In the genomic region with DNA sequence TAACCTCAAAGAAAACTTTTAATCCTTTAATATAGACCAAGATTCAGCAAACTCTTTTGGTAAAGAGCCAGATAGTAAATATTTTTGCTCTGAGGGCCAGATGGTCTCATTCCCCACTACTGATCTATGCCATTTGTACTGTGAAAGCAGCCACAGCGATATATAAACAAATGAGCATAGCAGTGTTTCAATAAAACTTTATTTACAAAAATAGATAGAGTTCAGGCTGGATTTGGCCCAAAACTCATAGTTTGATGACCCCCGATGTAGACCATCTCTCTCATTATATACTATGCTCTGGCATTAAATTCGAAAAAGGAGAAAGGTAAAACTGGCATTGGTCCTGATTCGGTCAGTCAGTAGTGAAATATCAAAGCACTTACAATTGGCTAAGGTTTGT, we compare ENCODE assay signal across 37 cellular contexts.
"Had no signal": no experiment of that assay in that cellular context is flagged by ENCODE, and none has a peak within 500 bp of the region (broad histone marks: within the 10 kb centered on the region; RNA-seq: fewer than 3 reads in every experiment).

No MANE protein-coding gene starts in this region.

- H3K9me3 Mint-ChIP-seq: activated B cell treated with CpG ODN at 0.5 μM for 24 hours; activated CD4-positive, alpha-beta memory T cell treated with anti-CD3 and anti-CD28 coated beads for 36 hours; activated CD8-positive, alpha-beta T cell treated with anti-CD3 and anti-CD28 coated beads for 36 hours; activated naive CD4-positive, alpha-beta T cell treated with anti-CD3 and anti-CD28 coated beads, Interleukin-2, amount 10 ng/mL, durations not matched to agents 7 days and 5 days; activated naive CD4-positive, alpha-beta T cell treated with anti-CD3 and anti-CD28 coated beads, Interleukin-2, amount 50 U/mL, for 24 hours; activated naive CD8-positive, alpha-beta T cell treated with anti-CD3 and anti-CD28 coated beads, Interleukin-2, amount 50 U/mL, for 24 hours; activated T-cell treated with anti-CD3 and anti-CD28 coated beads, Interleukin-2, amount 50 U/mL, for 4 hours; activated T-helper 2 cell treated with anti-CD3 and anti-CD28 coated beads, Interferon-gamma antibody, Interleukin-2, Interleukin-4, amounts not matched to agents 10 μg/mL and 5 μg/mL and 100 μg/mL, durations not matched to agents 14 hours and 24 hours and 36 hours; central memory CD8-positive, alpha-beta T cell; T-helper 1 cell treated with Interleukin-12 subunit alpha and Interleukin-12 subunit beta and Interleukin-4 antibody, amounts not matched to agents 30 μg/mL and 1 μg/mL, for 36 hours; T-helper 2 cell treated with Interferon-gamma antibody and Interleukin-4, amounts not matched to agents 5 μg/mL and 100 μg/mL, for 36 hours had no signal

- H3K27me3 ChIP-seq: ascending aorta, cardiac muscle cell had no signal

- H3K36me3 ChIP-seq: ascending aorta, cardiac muscle cell had no signal

- H3K27ac Mint-ChIP-seq: activated B cell treated with CpG ODN at 0.5 μM for 24 hours; activated CD4-positive, alpha-beta memory T cell treated with anti-CD3 and anti-CD28 coated beads for 36 hours; activated CD4-positive, alpha-beta T cell treated with anti-CD3 and anti-CD28 coated beads, Interleukin-2, amount 10 ng/mL, durations not matched to agents 24 days and 14 days; activated CD8-positive, alpha-beta T cell treated with anti-CD3 and anti-CD28 coated beads for 36 hours; activated naive CD4-positive, alpha-beta T cell treated with anti-CD3 and anti-CD28 coated beads, Interleukin-2, amount 10 ng/mL, durations not matched to agents 7 days and 5 days; activated naive CD4-positive, alpha-beta T cell treated with anti-CD3 and anti-CD28 coated beads, Interleukin-2, amount 50 U/mL, for 24 hours; activated naive CD8-positive, alpha-beta T cell; activated naive CD8-positive, alpha-beta T cell treated with anti-CD3 and anti-CD28 coated beads, Interleukin-2, amount 10 ng/mL, durations not matched to agents 7 days and 5 days; activated naive CD8-positive, alpha-beta T cell treated with anti-CD3 and anti-CD28 coated beads, Interleukin-2, amount 50 U/mL, for 24 hours; activated T-helper 2 cell treated with anti-CD3 and anti-CD28 coated beads, Interferon-gamma antibody, Interleukin-2, Interleukin-4, amounts not matched to agents 10 μg/mL and 5 μg/mL and 100 μg/mL, durations not matched to agents 14 hours and 24 hours and 36 hours; brain; T-helper 1 cell treated with Interleukin-12 subunit alpha and Interleukin-12 subunit beta and Interleukin-4 antibody, amounts not matched to agents 30 μg/mL and 1 μg/mL, for 36 hours; T-helper 2 cell treated with Interferon-gamma antibody and Interleukin-4, amounts not matched to agents 5 μg/mL and 100 μg/mL, for 36 hours had no signal

- DNase-seq: activated B cell treated with CpG ODN at 0.5 μM for 24 hours; activated CD4-positive, alpha-beta memory T cell treated with anti-CD3 and anti-CD28 coated beads for 36 hours; activated CD4-positive, alpha-beta T cell treated with anti-CD3 and anti-CD28 coated beads for 4 hours; activated CD4-positive, alpha-beta T cell treated with anti-CD3 and anti-CD28 coated beads, Interleukin-2, amount 10 ng/mL, durations not matched to agents 24 days and 14 days; activated CD4-positive, alpha-beta T cell treated with anti-CD3 and anti-CD28 coated beads, Interleukin-2, amount 50 U/mL, for 1 hour; activated CD4-positive, alpha-beta T cell treated with anti-CD3 and anti-CD28 coated beads, Interleukin-2, amount 50 U/mL, for 4 hours; activated CD4-positive, CD25-positive, alpha-beta regulatory T cell treated with anti-CD3 and anti-CD28 coated beads, Interleukin-2, amount 50 U/mL, for 72 hours; activated CD8-positive, alpha-beta memory T cell treated with anti-CD3 and anti-CD28 coated beads, Interleukin-2, amount 50 U/mL, for 4 hours; activated CD8-positive, alpha-beta T cell treated with anti-CD3 and anti-CD28 coated beads for 36 hours; activated effector memory CD4-positive, alpha-beta T cell treated with Interleukin-2 at 50 U/mL for 16 hours; activated gamma-delta T cell; activated naive CD4-positive, alpha-beta T cell treated with anti-CD3 and anti-CD28 coated beads, Interleukin-2, amount 10 ng/mL, durations not matched to agents 7 days and 5 days; activated naive CD4-positive, alpha-beta T cell treated with Interleukin-2 at 50 U/mL for 16 hours; activated naive CD8-positive, alpha-beta T cell treated with anti-CD3 and anti-CD28 coated beads, Interleukin-2, amount 10 ng/mL, durations not matched to agents 7 days and 5 days; activated naive CD8-positive, alpha-beta T cell treated with anti-CD3 and anti-CD28 coated beads, Interleukin-2, amount 50 U/mL, for 24 hours; activated T-cell treated with anti-CD3 and anti-CD28 coated beads for 4 hours; activated T-cell treated with anti-CD3 and anti-CD28 coated beads, Interleukin-2, amount 50 U/mL, for 1 hour; activated T-cell treated with anti-CD3 and anti-CD28 coated beads, Interleukin-2, amount 50 U/mL, for 4 hours; amygdala; anterior cingulate cortex; caudate nucleus; cerebellar nuclear complex; T-helper 1 cell; T-helper 2 cell; T-helper 9 cell had no signal

- H3K4me1 ChIP-seq: ascending aorta had no signal

- H3K9me3 ChIP-seq: ascending aorta had no signal

- H3K27me3 Mint-ChIP-seq: activated CD8-positive, alpha-beta T cell treated with anti-CD3 and anti-CD28 coated beads for 36 hours; activated naive CD4-positive, alpha-beta T cell treated with anti-CD3 and anti-CD28 coated beads, Interleukin-2, amount 10 ng/mL, durations not matched to agents 7 days and 5 days; activated naive CD4-positive, alpha-beta T cell treated with anti-CD3 and anti-CD28 coated beads, Interleukin-2, amount 50 U/mL, for 24 hours; activated naive CD8-positive, alpha-beta T cell treated with anti-CD3 and anti-CD28 coated beads, Interleukin-2, amount 10 ng/mL, durations not matched to agents 7 days and 5 days; brain had no signal

- FAIRE-seq: bronchial epithelial cell, TTC549 had no signal

- H3K27ac ChIP-seq: ascending aorta, cardiac muscle cell, VCaP had no signal

- H3K4me3 Mint-ChIP-seq: activated B cell treated with CpG ODN at 0.5 μM for 24 hours; activated CD4-positive, alpha-beta memory T cell treated with anti-CD3 and anti-CD28 coated beads for 36 hours; activated CD4-positive, alpha-beta T cell treated with anti-CD3 and anti-CD28 coated beads, Interleukin-2, amount 10 ng/mL, durations not matched to agents 24 days and 14 days; activated CD8-positive, alpha-beta T cell treated with anti-CD3 and anti-CD28 coated beads for 36 hours; activated naive CD4-positive, alpha-beta T cell treated with anti-CD3 and anti-CD28 coated beads, Interleukin-2, amount 10 ng/mL, durations not matched to agents 7 days and 5 days; activated naive CD4-positive, alpha-beta T cell treated with anti-CD3 and anti-CD28 coated beads, Interleukin-2, amount 50 U/mL, for 24 hours; activated naive CD8-positive, alpha-beta T cell; activated naive CD8-positive, alpha-beta T cell treated with anti-CD3 and anti-CD28 coated beads, Interleukin-2, amount 10 ng/mL, durations not matched to agents 7 days and 5 days; activated naive CD8-positive, alpha-beta T cell treated with anti-CD3 and anti-CD28 coated beads, Interleukin-2, amount 50 U/mL, for 24 hours; activated T-cell treated with anti-CD3 and anti-CD28 coated beads, Interleukin-2, amount 50 U/mL, for 4 hours; brain; central memory CD8-positive, alpha-beta T cell; T-helper 1 cell treated with Interleukin-12 subunit alpha and Interleukin-12 subunit beta and Interleukin-4 antibody, amounts not matched to agents 30 μg/mL and 1 μg/mL, for 36 hours; T-helper 2 cell treated with Interferon-gamma antibody and Interleukin-4, amounts not matched to agents 5 μg/mL and 100 μg/mL, for 36 hours had no signal

- ATAC-seq: activated CD8-positive, alpha-beta T cell treated with anti-CD3 and anti-CD28 coated beads for 36 hours; activated naive CD8-positive, alpha-beta T cell treated with anti-CD3 and anti-CD28 coated beads, Interleukin-2, amount 50 U/mL, for 24 hours; activated T-cell treated with anti-CD3 and anti-CD28 coated beads, Interleukin-2, amount 50 U/mL, for 4 hours had no signal

- H3K4me1 Mint-ChIP-seq: activated B cell treated with CpG ODN at 0.5 μM for 24 hours; activated CD4-positive, alpha-beta T cell treated with anti-CD3 and anti-CD28 coated beads, Interleukin-2, amount 10 ng/mL, durations not matched to agents 24 days and 14 days; activated naive CD4-positive, alpha-beta T cell treated with anti-CD3 and anti-CD28 coated beads, Interleukin-2, amount 10 ng/mL, durations not matched to agents 7 days and 5 days; activated naive CD4-positive, alpha-beta T cell treated with anti-CD3 and anti-CD28 coated beads, Interleukin-2, amount 50 U/mL, for 24 hours; activated naive CD8-positive, alpha-beta T cell treated with anti-CD3 and anti-CD28 coated beads, Interleukin-2, amount 10 ng/mL, durations not matched to agents 7 days and 5 days; activated naive CD8-positive, alpha-beta T cell treated with anti-CD3 and anti-CD28 coated beads, Interleukin-2, amount 50 U/mL, for 24 hours; central memory CD8-positive, alpha-beta T cell had no signal

- H3K4me3 ChIP-seq: ascending aorta, cardiac muscle cell had no signal

- H3K36me3 Mint-ChIP-seq: activated CD4-positive, alpha-beta memory T cell treated with anti-CD3 and anti-CD28 coated beads for 36 hours; activated naive CD4-positive, alpha-beta T cell treated with anti-CD3 and anti-CD28 coated beads, Interleukin-2, amount 10 ng/mL, durations not matched to agents 7 days and 5 days; activated naive CD4-positive, alpha-beta T cell treated with anti-CD3 and anti-CD28 coated beads, Interleukin-2, amount 50 U/mL, for 24 hours; activated naive CD8-positive, alpha-beta T cell; activated naive CD8-positive, alpha-beta T cell treated with anti-CD3 and anti-CD28 coated beads, Interleukin-2, amount 10 ng/mL, durations not matched to agents 7 days and 5 days; brain had no signal
